In genomic region chr12:105839629-105840127, GRCh38 we compare ENCODE assay signal across 24 cellular contexts.
A peak's percentile ranks its signal among the peaks of the same experiment; 100 is the strongest.
DNase-seq lines count a peak whose midpoint lies in the region; ATAC-seq, FAIRE-seq and TF ChIP-seq lines count a peak whose summit lies in the region.
"Had no signal": no experiment of that assay in that cellular context is flagged by ENCODE, and none has a peak within 500 bp of the region (broad histone marks: within the 10 kb centered on the region; RNA-seq: fewer than 3 reads in every experiment).

No MANE protein-coding gene starts in this region.

- DNase-seq in SK-N-SH (peak; percentile 19), K562 (ENCODE audit: extremely low read depth in 1 of 4, low spot score in 3 of 4) (no peak), esophagus muscularis mucosa (ENCODE audit: extremely low spot score) (peak; percentile 17), NCI-H1930 (lab: John Stamatoyannopoulos, UW) (no peak), GDM1 (lab: John Stamatoyannopoulos, UW) (no peak), NCI-H82 treated with DMSO at 0.1 percent for 48 hours (lab: John Stamatoyannopoulos, UW; ENCODE audit: unreplicated experiment) (no peak)
- DNase-seq: 8988T; ACHN; BE2C; C1 segment of cervical spinal cord; CD4-positive, alpha-beta memory T cell; CD4-positive, CD25-positive, alpha-beta regulatory T cell; CD8-positive, alpha-beta memory T cell; COR-L47; DMS 273 treated with DMSO at 0.1 percent for 48 hours; DMS153; DMS53; DMS79 treated with DMSO at 0.1 percent for 48 hours had no signal

- no peaks in the 10 kb centered on the region for H3K27me3 ChIP-seq in SK-N-SH (ENCODE audit: insufficient read depth)
- no peaks in the 10 kb centered on the region; a peak in 1 of 5 replicates for H3K27me3 ChIP-seq in K562 (ENCODE audit: control insufficient read depth in 2 of 2, insufficient read depth in 2 of 2, low read length in 2 of 2)
- no peaks in the 10 kb centered on the region for H3K27me3 ChIP-seq in esophagus muscularis mucosa
- H3K27me3 ChIP-seq: BE2C, BLaER1 had no signal

- H2AFZ ChIP-seq in SK-N-SH (ENCODE audit: low read depth): no peak overlapping the region
- H2AFZ ChIP-seq in K562 (ENCODE audit: low read depth, low read length): no peak overlapping the region; the same call in 1 of the 2 replicates

- no peak for TF ChIP-seq EP300 in SK-N-SH (IDR thresholded peaks at IDR 0.05; ENCODE audit: borderline replicate concordance in 1 of 2, low read depth in 1 of 2, low read length in 1 of 2)
- no peak for TF ChIP-seq EP300 in K562 (IDR thresholded peaks at IDR 0.05; ENCODE audit: low read length)
- no peak for TF ChIP-seq EP300 in esophagus muscularis mucosa (IDR thresholded peaks at IDR 0.05)

- CTCF ChIA-PET in SK-N-SH (lab: Yijun Ruan, JAX) (no interaction called here), K562 (lab: Yijun Ruan, JAX; ENCODE audit: low intra/inter-chr PET ratio) (no interaction called here)

- H3F3A ChIP-seq in SK-N-SH (replicated peaks; ENCODE audit: insufficient read depth): no peaks in the 10 kb centered on the region

- BruUV-seq in K562 (replicated peaks; lab: Mats Ljungman, UMichigan): no TSS peak

- WGBS in SK-N-SH (ENCODE audit: low lambda C conversion rate): 33% methylated on average over 4 of the region's 4 CpGs
- WGBS in K562 (ENCODE audit: insufficient coverage, low coverage, missing lambda C conversion rate): 26% methylated on average over 4 of the region's 4 CpGs
- WGBS in esophagus muscularis mucosa: 91% methylated on average over 4 of the region's 4 CpGs

- intact Hi-C loops in K562 (cut with micrococcal nuclease): no loop called here
- intact Hi-C loops in esophagus muscularis mucosa (cut with DNase I): no loop called here

- H3K4me1 ChIP-seq in SK-N-SH (ENCODE audit: control insufficient read depth in 1 of 2, insufficient read depth in 2 of 2, low read depth in 1 of 2, low read length in 1 of 2): no peaks in the 10 kb centered on the region
- peaks cover 0 to 22% of the 10 kb centered on the region in 2 experiments; a peak in 2 of 5 replicates for H3K4me1 ChIP-seq in K562 (replicated peaks in 1 of 2; ENCODE audit: control insufficient read depth in 2 of 2, insufficient read depth in 2 of 2, low read length in 2 of 2)
- H3K4me1 ChIP-seq in esophagus muscularis mucosa: peaks cover 0 to 20% (median 14%) of the 10 kb centered on the region in 4 donors
- H3K4me1 ChIP-seq: BE2C had no signal

- TF ChIP-seq CTCF in SK-N-SH (IDR thresholded peaks at IDR 0.05) (no peak), K562 (IDR thresholded peaks at IDR 0.05 in 2 of 3, conservative IDR thresholded peaks at IDR 0.05 in 1 of 3; ENCODE audit: insufficient read depth in 2 of 3, low read depth in 1 of 3, low read length in 3 of 3) (no peak), esophagus muscularis mucosa (IDR thresholded peaks at IDR 0.05) (no peak)

- no peaks in the 10 kb centered on the region for H3K36me3 ChIP-seq in SK-N-SH (replicated peaks in 1 of 2; ENCODE audit: control insufficient read depth in 1 of 2, insufficient read depth in 2 of 2, low read length in 1 of 2)
- no peaks in the 10 kb centered on the region for H3K36me3 ChIP-seq in K562 (ENCODE audit: control insufficient read depth, insufficient read depth, low read length)
- H3K36me3 ChIP-seq in esophagus muscularis mucosa: no peaks in the 10 kb centered on the region
- H3K36me3 ChIP-seq: BE2C, BLaER1 had no signal

- in situ Hi-C loops in K562 (cut with MboI): no loop called here

- H3K9me3 ChIP-seq in SK-N-SH (no peaks in the 10 kb centered on the region), K562 (replicated peaks; ENCODE audit: control insufficient read depth, insufficient read depth, low read depth, low read length) (no peaks in the 10 kb centered on the region), esophagus muscularis mucosa (no peaks in the 10 kb centered on the region)
- H3K9me3 ChIP-seq: BE2C, BLaER1 had no signal

- no peaks in the 10 kb centered on the region for H3K9me2 ChIP-seq in SK-N-SH

- H4K20me1 ChIP-seq in SK-N-SH (ENCODE audit: insufficient read depth): no peaks in the 10 kb centered on the region
- H4K20me1 ChIP-seq in K562 (replicated peaks; ENCODE audit: control insufficient read depth, insufficient read depth, low read length): no peaks in the 10 kb centered on the region
- H4K20me1 ChIP-seq: BLaER1 had no signal

- no peak overlapping the region for H3K4me3 ChIP-seq in SK-N-SH (ENCODE audit: low read depth in 2 of 2, low read length in 1 of 2)
- H3K4me3 ChIP-seq in K562: no peak overlapping the region
- H3K4me3 ChIP-seq in esophagus muscularis mucosa: no peak overlapping the region
- H3K4me3 ChIP-seq: BLaER1, GM12878 had no signal

- ATAC-seq in K562: no peak
- ATAC-seq: GM12878 had no signal

- no peaks in the 10 kb centered on the region for H3K79me2 ChIP-seq in SK-N-SH (ENCODE audit: insufficient read depth)
- no peaks in the 10 kb centered on the region for H3K79me2 ChIP-seq in K562 (ENCODE audit: control insufficient read depth, insufficient read depth, low read length)

- H3K27ac ChIP-seq in SK-N-SH (ENCODE audit: low read depth in 2 of 2, low read length in 1 of 2) (no peak overlapping the region), K562 (ENCODE audit: extremely low read depth, low read depth, low read length) (no peak overlapping the region; the same call in 2 of the 3 replicates), esophagus muscularis mucosa (replicated peaks in 1 of 4) (no peak overlapping the region)
- H3K27ac ChIP-seq: BLaER1 had no signal

- H3K9me1 ChIP-seq in K562 (ENCODE audit: control insufficient read depth, insufficient read depth, low read length): no peaks in the 10 kb centered on the region

- H3K9ac ChIP-seq in SK-N-SH: no peak overlapping the region
- H3K9ac ChIP-seq in K562 (ENCODE audit: insufficient read depth in 1 of 2, low read depth in 2 of 2, low read length in 2 of 2): no peak overlapping the region
- H3K9ac ChIP-seq: BLaER1 had no signal

- H3K4me2 ChIP-seq in SK-N-SH (no peak overlapping the region), K562 (ENCODE audit: insufficient read depth, low read length) (peak overlapping the region; percentile 23; the same call in 1 of the 2 replicates)
- H3K4me2 ChIP-seq: BLaER1 had no signal

- POLR2A ChIA-PET in SK-N-SH (lab: Yijun Ruan, JAX) (no interaction called here), K562 (lab: Yijun Ruan, JAX) (interaction anchor here (0.7 kb wide), 1 partner anchor 15 kb away, joined by 3 read pairs; no protein-coding TSS in a partner anchor)

- FAIRE-seq in K562 (lab: Jason Lieb, UNC): no peak
- FAIRE-seq: A204.1, G401.6, GM12878, GM12892, GM18507 had no signal

- TF ChIP-seq RAD21 in SK-N-SH (IDR thresholded peaks at IDR 0.05; ENCODE audit: low read length): no peak
- TF ChIP-seq RAD21 in K562 (CRISPR knock-in tag; conservative IDR thresholded peaks at IDR 0.05 in 1 of 2, IDR thresholded peaks at IDR 0.05 in 1 of 2): no peak

- TF ChIP-seq POLR2A in K562 (conservative IDR thresholded peaks at IDR 0.05) (no peak), esophagus muscularis mucosa (IDR thresholded peaks at IDR 0.05; ENCODE audit: low read depth) (no peak)

TF ChIP-seq in SK-N-SH, 30 proteins besides CTCF, POLR2A, EP300 and RAD21 (continues in another document):
- no peak; the same call in 1 of the 2 replicates for TF ChIP-seq GATA2 (CRISPR knock-in tag; IDR thresholded peaks at IDR 0.05)
- no peak for TF ChIP-seq GABPA (IDR thresholded peaks at IDR 0.05; ENCODE audit: low read depth)
- no peak for TF ChIP-seq RFX5 (IDR thresholded peaks at IDR 0.05; ENCODE audit: low read length)
- TF ChIP-seq RCOR1 (IDR thresholded peaks at IDR 0.05; ENCODE audit: low read length): no peak
- no peak for TF ChIP-seq FOXM1 (IDR thresholded peaks at IDR 0.05; ENCODE audit: low read depth)
- no peak for TF ChIP-seq MXI1 (IDR thresholded peaks at IDR 0.05; ENCODE audit: low read depth, low read length)
- TF ChIP-seq TAF1 (IDR thresholded peaks at IDR 0.05; ENCODE audit: borderline replicate concordance, low read depth, low read length): no peak

TF ChIP-seq in K562, 482 proteins besides CTCF, POLR2A, EP300 and RAD21 (continues in another document):
- no peak for TF ChIP-seq HNRNPH1 (optimal IDR thresholded peaks at IDR 0.05; ENCODE audit: low read depth, low read length)
- peak; percentile 52 for TF ChIP-seq MAFG (tag; conservative IDR thresholded peaks at IDR 0.05)
- TF ChIP-seq SP1 (CRISPR knock-in tag; IDR thresholded peaks at IDR 0.05): no peak
- no peak for TF ChIP-seq BCOR (IDR thresholded peaks at IDR 0.05)
- no peak for TF ChIP-seq MCM7 (IDR thresholded peaks at IDR 0.05)
- no peak for TF ChIP-seq MYC (IDR thresholded peaks at IDR 0.05; ENCODE audit: low read depth, low read length)
- TF ChIP-seq MYC (CRISPR knock-in tag; IDR thresholded peaks at IDR 0.05; ENCODE audit: borderline replicate concordance, low read depth): no peak
- TF ChIP-seq TCF7L2 (IDR thresholded peaks at IDR 0.05; ENCODE audit: low read depth, low read length): no peak
- no peak for TF ChIP-seq RAD51 (IDR thresholded peaks at IDR 0.05; ENCODE audit: borderline replicate concordance, low read depth)
- TF ChIP-seq ZNF316 (IDR thresholded peaks at IDR 0.05): peak; percentile 70
- no peak for TF ChIP-seq FOXP4 (CRISPR knock-in tag; IDR thresholded peaks at IDR 0.05; ENCODE audit: borderline replicate concordance)
- no peak for TF ChIP-seq DACH1 (IDR thresholded peaks at IDR 0.05; ENCODE audit: partially characterized antibody)
- no peak for TF ChIP-seq PCBP2 (IDR thresholded peaks at IDR 0.05; ENCODE audit: low read depth, low read length, poor library complexity, severe bottlenecking)
- TF ChIP-seq TOE1 (IDR thresholded peaks at IDR 0.05; ENCODE audit: borderline replicate concordance): no peak
- TF ChIP-seq TOE1 (CRISPR knock-in tag; IDR thresholded peaks at IDR 0.05; ENCODE audit: borderline replicate concordance, low read depth): no peak
- TF ChIP-seq NONO (IDR thresholded peaks at IDR 0.05; ENCODE audit: low read depth in 2 of 2, low read length in 1 of 2): no peak
- no peak for TF ChIP-seq ZC3H8 (IDR thresholded peaks at IDR 0.05)
- TF ChIP-seq ZNF239 (CRISPR knock-in tag; IDR thresholded peaks at IDR 0.05): no peak
- TF ChIP-seq ZNF311 (CRISPR knock-in tag; IDR thresholded peaks at IDR 0.05): no peak

Comparison
In these comparisons a context has a peak if more than half of its experiments do, and no peak if none do; other contexts are left out.
1. DNase-seq: peak in SK-N-SH (single experiment) and esophagus muscularis mucosa (single experiment); none in K562 (0 of 4), NCI-H1930 (0 of 2), GDM1 (single experiment) and NCI-H82 treated with DMSO at 0.1 percent for 48 hours (single experiment).